13 cellular contexts compared by ENCODE assay signal in the genomic region with DNA sequence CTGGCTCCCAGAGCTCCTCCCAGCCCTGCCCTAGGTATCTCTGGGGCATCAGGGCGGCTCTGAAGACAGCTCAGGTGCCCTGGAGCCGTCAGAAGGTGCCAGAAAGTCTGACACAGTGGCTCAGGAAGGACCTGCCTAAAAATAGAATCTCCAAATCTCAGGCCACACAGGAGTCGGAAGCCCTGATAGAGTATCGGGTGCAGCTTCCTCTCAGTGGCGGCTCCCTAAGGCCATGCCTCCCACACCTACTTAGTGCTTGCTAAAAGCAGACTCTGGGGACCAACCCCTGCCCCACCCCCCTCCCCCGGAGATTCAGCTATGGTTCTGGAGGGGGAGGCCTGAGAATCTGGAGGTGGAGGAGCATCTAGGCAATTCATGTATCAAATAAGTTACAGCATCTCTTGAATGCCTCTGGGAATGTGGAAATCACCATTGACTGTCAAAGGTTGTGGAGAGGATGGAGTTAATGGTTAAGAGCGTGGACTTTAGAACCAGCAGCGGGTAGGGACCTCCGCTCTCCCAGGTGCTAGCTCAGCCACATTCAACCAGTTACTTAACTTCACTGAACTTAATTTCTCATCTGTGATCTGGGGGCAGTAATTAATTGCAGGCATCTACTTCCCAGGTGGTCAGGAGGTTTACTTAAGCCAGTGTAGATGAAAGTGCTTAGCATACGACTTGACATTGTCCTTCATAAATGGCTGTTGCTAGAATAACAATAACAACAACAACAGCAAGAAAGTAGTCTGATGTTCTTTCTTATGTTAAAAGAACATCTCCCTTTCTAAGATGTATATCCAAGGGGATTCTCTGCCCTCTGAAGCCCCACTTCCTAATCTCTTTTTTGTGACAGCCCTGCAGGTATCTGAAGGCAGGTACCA. TPM values are rescaled to one million over a fixed set of nuclear protein-coding genes. Genes with fewer than 3 reads are reported as not detected.
DNase-seq lines count a peak whose midpoint lies in the region; ATAC-seq, FAIRE-seq and TF ChIP-seq lines count a peak whose summit lies in the region.
"Had no signal": no experiment of that assay in that cellular context is flagged by ENCODE, and none has a peak within 500 bp of the region (broad histone marks: within the 10 kb centered on the region; RNA-seq: fewer than 3 reads in every experiment).

No MANE protein-coding gene starts in this region.

- no peaks in the 10 kb centered on the region for H3K9me3 ChIP-seq in mammary epithelial cell (replicated peaks; ENCODE audit: insufficient read depth, low read length)
- H3K9me3 ChIP-seq in Panc1 (ENCODE audit: control insufficient read depth, insufficient read depth, low read depth, low read length) = no peaks in the 10 kb centered on the region
- H3K9me3 ChIP-seq in hepatocyte (ENCODE audit: low read depth) = no peaks in the 10 kb centered on the region
- no peaks in the 10 kb centered on the region for H3K9me3 ChIP-seq in thoracic aorta
- no peaks in the 10 kb centered on the region for H3K9me3 ChIP-seq in MM.1S (replicated peaks; ENCODE audit: insufficient read depth, low read length)
- H3K9me3 ChIP-seq: BE2C, esophagus squamous epithelium had no signal

- BruUV-seq in mammary epithelial cell (replicated peaks; lab: Mats Ljungman, UMichigan) (no TSS peak), MCF 10A (replicated peaks; lab: Mats Ljungman, UMichigan) (no TSS peak), Panc1 (replicated peaks; lab: Mats Ljungman, UMichigan) (no TSS peak)

- H3K27me3 Mint-ChIP-seq in MCF 10A (ENCODE audit: insufficient read depth, unreplicated experiment) = peaks cover 22% of the 10 kb centered on the region

- no peaks in the 10 kb centered on the region for H3K79me2 ChIP-seq in mammary epithelial cell (ENCODE audit: insufficient read depth, low read length)
- no peaks in the 10 kb centered on the region for H3K79me2 ChIP-seq in hepatocyte
- no peaks in the 10 kb centered on the region for H3K79me2 ChIP-seq in MM.1S (ENCODE audit: low read length)

- H3K9me2 ChIP-seq in hepatocyte (replicated peaks; ENCODE audit: insufficient read depth) = no peaks in the 10 kb centered on the region
- H3K9me2 ChIP-seq in MM.1S (replicated peaks; ENCODE audit: insufficient read depth, low read length) = no peaks in the 10 kb centered on the region

- no peak overlapping the region for H3K4me3 Mint-ChIP-seq in MCF 10A (ENCODE audit: unreplicated experiment)

- H4K20me1 ChIP-seq in mammary epithelial cell (ENCODE audit: insufficient read depth, low read length) (no peaks in the 10 kb centered on the region), hepatocyte (ENCODE audit: insufficient read depth, poor library complexity, severe bottlenecking) (no peaks in the 10 kb centered on the region), MM.1S (ENCODE audit: insufficient read depth, low read length) (no peaks in the 10 kb centered on the region)

- DNase-seq in mammary epithelial cell = no peak
- DNase-seq in MCF 10A (ENCODE audit: unreplicated experiment) = no peak
- no peak for DNase-seq in Panc1 (ENCODE audit: low read depth, low spot score)
- DNase-seq in hepatocyte (ENCODE audit: low spot score) = peak; percentile 53
- DNase-seq in thoracic aorta (ENCODE audit: low spot score) = no peak
- DNase-seq in HTR-8/SVneo (ENCODE audit: insufficient read length, low spot score) = no peak
- no peak for DNase-seq in MM.1S
- DNase-seq: activated CD4-positive, alpha-beta T cell treated with anti-CD3 and anti-CD28 coated beads for 1 hour; anterior cingulate cortex; BE2C; esophagus squamous epithelium; mesenchymal stem cell had no signal

- H3K36me3 ChIP-seq in mammary epithelial cell (ENCODE audit: insufficient read depth, low read length) = no peaks in the 10 kb centered on the region
- no peaks in the 10 kb centered on the region for H3K36me3 ChIP-seq in Panc1 (ENCODE audit: control insufficient read depth, insufficient read depth, low read length)
- no peaks in the 10 kb centered on the region for H3K36me3 ChIP-seq in hepatocyte (replicated peaks; ENCODE audit: insufficient read depth, low read depth)
- no peaks in the 10 kb centered on the region for H3K36me3 ChIP-seq in thoracic aorta
- no peaks in the 10 kb centered on the region for H3K36me3 ChIP-seq in MM.1S (replicated peaks; ENCODE audit: insufficient read depth, low read length)
- H3K36me3 ChIP-seq: BE2C, esophagus squamous epithelium had no signal

- FAIRE-seq in HTR-8/SVneo (lab: Jason Lieb, UNC) = no peak

- H3K4me3 ChIP-seq in mammary epithelial cell (replicated peaks in 1 of 3; ENCODE audit: insufficient read depth in 1 of 3, low read depth in 2 of 3, low read length in 3 of 3) = no peak overlapping the region
- no peak overlapping the region for H3K4me3 ChIP-seq in Panc1 (ENCODE audit: low read depth in 2 of 2, low read length in 2 of 2)
- no peak overlapping the region for H3K4me3 ChIP-seq in hepatocyte
- peak overlapping the region; percentile 34 for H3K4me3 ChIP-seq in thoracic aorta
- H3K4me3 ChIP-seq in MM.1S (ENCODE audit: low read length) = no peak overlapping the region
- H3K4me3 ChIP-seq: esophagus squamous epithelium had no signal

- POLR2A ChIA-PET in MCF 10A (lab: Yijun Ruan, JAX) (interaction anchor here (1.7 kb wide), 1 partner anchor 40 kb away, joined by 6 read pairs; no protein-coding TSS in a partner anchor), Panc1 (lab: Charles Lee) (no interaction called here)

- H3K9me3 Mint-ChIP-seq in MCF 10A (ENCODE audit: unreplicated experiment) = no peaks in the 10 kb centered on the region

- intact Hi-C loops in mammary epithelial cell (cut with micrococcal nuclease) (no loop called here), MCF 10A (cut with micrococcal nuclease) (no loop called here), Panc1 (cut with micrococcal nuclease; ENCODE audit: unreplicated experiment) (no loop called here)

- H3F3A ChIP-seq in MM.1S (ENCODE audit: insufficient read depth, low read length) = no peaks in the 10 kb centered on the region

- dilution Hi-C loops in mammary epithelial cell (cut with HindIII; ENCODE audit: low sequenced_read_pairs) = no loop called here

- TF ChIP-seq CTCF in mammary epithelial cell (conservative IDR thresholded peaks at IDR 0.05 in 1 of 2, IDR thresholded peaks at IDR 0.05 in 1 of 2; ENCODE audit: extremely low read depth in 1 of 2, insufficient read depth in 1 of 2, low read depth in 1 of 2, low read length in 2 of 2) = no peak
- no peak for TF ChIP-seq CTCF in MCF 10A (IDR thresholded peaks at IDR 0.05; ENCODE audit: unreplicated experiment)
- TF ChIP-seq CTCF in Panc1 (IDR thresholded peaks at IDR 0.05) = no peak
- TF ChIP-seq CTCF in hepatocyte (IDR thresholded peaks at IDR 0.05; ENCODE audit: poor library complexity) = no peak
- no peak for TF ChIP-seq CTCF in thoracic aorta (IDR thresholded peaks at IDR 0.05)
- no peak for TF ChIP-seq CTCF in MM.1S (IDR thresholded peaks at IDR 0.05; ENCODE audit: low read length)

- H2AFZ ChIP-seq in mammary epithelial cell (ENCODE audit: low read depth, low read length) (peak overlapping the region; percentile 63), hepatocyte (no peak overlapping the region), MM.1S (ENCODE audit: low read length) (no peak overlapping the region)

- H3K27ac Mint-ChIP-seq in MCF 10A (ENCODE audit: low read depth, unreplicated experiment) = no peak overlapping the region

- no peaks in the 10 kb centered on the region for H3K36me3 Mint-ChIP-seq in MCF 10A (ENCODE audit: insufficient read depth, unreplicated experiment)

- H3K4me1 ChIP-seq in mammary epithelial cell (ENCODE audit: insufficient read depth, low read length) (peaks cover 9% of the 10 kb centered on the region), Panc1 (ENCODE audit: control insufficient read depth, insufficient read depth, low read length) (no peaks in the 10 kb centered on the region), hepatocyte (ENCODE audit: insufficient read depth) (peaks cover 9% of the 10 kb centered on the region), thoracic aorta (ENCODE audit: control insufficient read depth in 1 of 2, low read depth in 2 of 2) (peaks cover 0 to 11% of the 10 kb centered on the region in 2 donors), MM.1S (ENCODE audit: low read length) (no peaks in the 10 kb centered on the region)
- H3K4me1 ChIP-seq: BE2C had no signal

- H3K27me3 ChIP-seq in mammary epithelial cell (ENCODE audit: insufficient read depth, low read length) (no peaks in the 10 kb centered on the region), Panc1 (ENCODE audit: control insufficient read depth, insufficient read depth, low read length) (peaks cover 21% of the 10 kb centered on the region), hepatocyte (peaks cover 19% of the 10 kb centered on the region), thoracic aorta (replicated peaks; ENCODE audit: insufficient read depth) (no peaks in the 10 kb centered on the region), MM.1S (replicated peaks; ENCODE audit: insufficient read depth, low read length) (no peaks in the 10 kb centered on the region)
- H3K27me3 ChIP-seq: BE2C had no signal

- WGBS in mammary epithelial cell (ENCODE audit: low coverage, missing lambda C conversion rate) = 21% methylated on average over 10 of the region's 10 CpGs
- 10% methylated on average over 10 of the region's 10 CpGs for WGBS in hepatocyte (ENCODE audit: low lambda C conversion rate, missing lambda C conversion rate)

- H3K4me1 Mint-ChIP-seq in MCF 10A (ENCODE audit: insufficient read depth, unreplicated experiment) = peaks cover 6% of the 10 kb centered on the region

- no peak overlapping the region for H3K4me2 ChIP-seq in mammary epithelial cell (ENCODE audit: insufficient read depth, low read depth, low read length)
- peak overlapping the region; percentile 23 for H3K4me2 ChIP-seq in hepatocyte
- no peak overlapping the region for H3K4me2 ChIP-seq in MM.1S (ENCODE audit: low read depth, low read length)

- CTCF ChIA-PET in mammary epithelial cell (lab: Charles Lee; ENCODE audit: low non-redundant PET) (no interaction called here), MCF 10A (lab: Yijun Ruan, JAX) (interaction anchor here (0.6 kb wide), 2 partner anchors 273 to 615 kb away, joined by 3 to 4 read pairs; no protein-coding TSS in a partner anchor), Panc1 (lab: Charles Lee) (no interaction called here)

- ATAC-seq in Panc1 = peak; percentile 28; the same call in 1 of the 2 replicates
- no peak for ATAC-seq in thoracic aorta (ENCODE audit: insufficient number of reproducible peaks, low FRiP score, low read depth)
- no peak for ATAC-seq in HG03139 (IDR thresholded peaks at IDR 0.05; ENCODE audit: unreplicated experiment)

- in situ Hi-C loops in mammary epithelial cell (cut with MboI; ENCODE audit: low sequenced_read_pairs in 2 of 2) (no loop called here), Panc1 (cut with HindIII; ENCODE audit: low pct_unique_long_range_greater_than_20kb, low sequenced_read_pairs) (no loop called here)

- H3K27ac ChIP-seq in mammary epithelial cell (ENCODE audit: insufficient read depth, low read depth, low read length) (no peak overlapping the region), Panc1 (ENCODE audit: low read length) (no peak overlapping the region), hepatocyte (no peak overlapping the region), thoracic aorta (no peak overlapping the region), MM.1S (ENCODE audit: low read length) (no peak overlapping the region)
- H3K27ac ChIP-seq: esophagus squamous epithelium had no signal

- H3K9ac ChIP-seq in mammary epithelial cell (ENCODE audit: insufficient read depth, low read length) (no peak overlapping the region), MM.1S (ENCODE audit: low read length) (no peak overlapping the region)

RNA-seq across cellular contexts. Expression of gene MXI1, which starts 38.6 kb away (rescaled TPM):
- total RNA-seq in mammary epithelial cell (10 to 100 TPM; 17.0 to 19.3 TPM), MCF 10A (2022) (16.9 and 19.5 TPM in 2 replicates), Panc1 (2021; ENCODE audit: unreplicated experiment) (12.1 TPM), hepatocyte (13.2 and 14.2 TPM in 2 replicates), thoracic aorta (10 to 100 TPM; 87.7 to 92.8 TPM)
- polyA plus RNA-seq in mammary epithelial cell (10.5 TPM), hepatocyte (14.1 and 14.8 TPM in 2 replicates)
- 10.4 TPM for polyA minus RNA-seq in mammary epithelial cell
- 22.9 TPM for polyA plus RNA-seq in Panc1 (2012; ENCODE audit: insufficient read length)
